Comparison of ENCODE assay signal across 8 cellular contexts in the genomic region with DNA sequence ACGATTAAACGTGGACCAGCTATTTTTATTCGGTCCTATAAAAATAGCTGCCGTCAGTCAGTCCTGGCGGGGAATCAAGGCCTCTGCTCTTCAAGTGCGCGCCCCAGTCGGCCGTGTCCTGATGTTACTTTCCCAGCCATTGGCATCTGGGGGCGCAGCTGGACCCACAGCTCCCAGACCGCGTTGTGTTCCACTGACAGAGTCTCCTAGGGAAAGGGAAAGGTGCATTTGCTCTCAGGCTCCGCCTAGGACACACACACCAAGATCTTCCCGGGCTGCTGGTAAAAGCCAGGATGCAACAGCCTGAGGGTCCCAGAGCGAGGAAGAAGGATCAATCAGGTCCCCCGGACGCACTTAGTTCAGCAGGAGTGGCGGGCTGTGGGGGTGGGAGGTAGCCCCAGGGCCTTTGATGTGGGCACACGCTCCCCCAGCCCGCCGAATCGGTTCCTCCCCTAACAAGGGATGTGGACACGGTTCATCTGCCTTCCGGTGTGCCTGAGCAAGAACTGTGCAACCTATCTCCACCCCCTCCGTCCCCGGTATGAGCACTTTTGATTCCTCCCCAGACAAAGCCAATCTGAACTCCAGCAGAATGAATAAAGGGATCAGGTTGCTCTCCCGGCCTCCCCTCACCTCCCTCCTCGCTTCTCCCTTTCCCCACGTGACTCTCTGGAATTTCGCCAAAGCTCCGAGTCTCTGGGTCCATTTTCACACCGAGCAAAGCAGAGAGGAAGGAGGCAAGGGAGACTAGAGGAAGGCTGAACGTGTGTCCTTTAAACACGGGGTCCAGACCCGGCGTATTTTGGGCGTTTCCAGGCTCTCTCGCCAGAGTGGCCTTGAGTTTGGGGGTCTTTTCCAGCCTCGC. TPM values are rescaled to one million over a fixed set of nuclear protein-coding genes. Genes with fewer than 3 reads are reported as not detected.
DNase-seq lines count a peak whose midpoint lies in the region; ATAC-seq and TF ChIP-seq lines count a peak whose summit lies in the region.

No MANE protein-coding gene starts in this region.

- H3K27me3 Mint-ChIP-seq in CD4-positive, CD25-positive, alpha-beta regulatory T cell: peaks cover 87% of the 10 kb centered on the region

- peak in 1 of 6 experiments; percentile 17 for TF ChIP-seq CTCF in adrenal gland (IDR thresholded peaks at IDR 0.05)
- TF ChIP-seq CTCF in ovary (IDR thresholded peaks at IDR 0.05): no peak

- DNase-seq in CD4-positive, CD25-positive, alpha-beta regulatory T cell: peak in 1 of 3 donors; percentile 60
- peak; percentile 26 for DNase-seq in GM19238 (ENCODE audit: insufficient read length, low spot score)
- peak; percentile 97 for DNase-seq in NCI-H69 (lab: John Stamatoyannopoulos, UW)
- peak; percentile 55 to 80 (median 69) for DNase-seq in adrenal gland
- peak; percentile 78 for DNase-seq in left cardiac atrium
- peak; percentile 60 to 65 (median 63) for DNase-seq in ovary
- no peak for DNase-seq in OCI-M2 (lab: John Stamatoyannopoulos, UW; ENCODE audit: unreplicated experiment)

- H3K27ac ChIP-seq in CD4-positive, CD25-positive, alpha-beta regulatory T cell (ENCODE audit: insufficient read depth, low read length, poor library complexity, severe bottlenecking): no peak overlapping the region
- H3K27ac ChIP-seq in adrenal gland (peak overlapping the region in 1 of 5 donors; percentile 74), ovary (no peak overlapping the region)

- intact Hi-C loops in adrenal gland (cut with DNase I): loop anchor here in 1 of 2 donors (10.0 kb wide), 1 partner anchor 458 kb away; no protein-coding TSS in a partner anchor
- intact Hi-C loops in left cardiac atrium (cut with DNase I): no loop called here
- intact Hi-C loops in ovary (cut with DNase I): no loop called here

- no peak overlapping the region for H3K27ac Mint-ChIP-seq in CD4-positive, CD25-positive, alpha-beta regulatory T cell

- peaks cover 0 to 31% (median 14%) of the 10 kb centered on the region in 4 donors for H3K4me1 Mint-ChIP-seq in CD4-positive, CD25-positive, alpha-beta regulatory T cell

- TF ChIP-seq EP300 in ovary (IDR thresholded peaks at IDR 0.05): no peak

- H3K36me3 ChIP-seq in CD4-positive, CD25-positive, alpha-beta regulatory T cell (ENCODE audit: control insufficient read depth, insufficient read depth, low read length): no peaks in the 10 kb centered on the region
- H3K36me3 ChIP-seq in adrenal gland (replicated peaks in 1 of 2): no peaks in the 10 kb centered on the region
- H3K36me3 ChIP-seq in ovary: no peaks in the 10 kb centered on the region

- peak overlapping the region; percentile 57 for H3K4me3 ChIP-seq in CD4-positive, CD25-positive, alpha-beta regulatory T cell (ENCODE audit: low read depth, low read length)
- peak overlapping the region in 2 of 4 donors; percentile 33 to 47 for H3K4me3 ChIP-seq in adrenal gland
- peak overlapping the region; percentile 42 for H3K4me3 ChIP-seq in ovary

- H3K36me3 Mint-ChIP-seq in CD4-positive, CD25-positive, alpha-beta regulatory T cell: no peaks in the 10 kb centered on the region

- 3 to 4% (median 3%) methylated on average over 23 to 39 of the region's 39 CpGs for WGBS in adrenal gland, 4 donors
- WGBS in ovary, 3 donors: 1% methylated on average over 39 of the region's 39 CpGs

- peaks cover 32% of the 10 kb centered on the region for H3K4me1 ChIP-seq in CD4-positive, CD25-positive, alpha-beta regulatory T cell (ENCODE audit: control insufficient read depth, insufficient read depth, low read length, poor library complexity, severe bottlenecking)
- H3K4me1 ChIP-seq in adrenal gland (replicated peaks in 1 of 2) (peaks cover 28 to 35% of the 10 kb centered on the region in 2 donors), ovary (ENCODE audit: insufficient read depth) (peaks cover 9% of the 10 kb centered on the region)

- H3K9me3 ChIP-seq in CD4-positive, CD25-positive, alpha-beta regulatory T cell (ENCODE audit: control insufficient read depth in 2 of 2, low read length in 2 of 2): no peaks in the 10 kb centered on the region
- H3K9me3 ChIP-seq in adrenal gland (replicated peaks in 1 of 3): no peaks in the 10 kb centered on the region
- H3K9me3 ChIP-seq in ovary: no peaks in the 10 kb centered on the region

- TF ChIP-seq POLR2A in adrenal gland (IDR thresholded peaks at IDR 0.05) (no peak), ovary (IDR thresholded peaks at IDR 0.05) (no peak)

- peak overlapping the region; percentile 59 to 89 (median 80) for H3K4me3 Mint-ChIP-seq in CD4-positive, CD25-positive, alpha-beta regulatory T cell

- peak; percentile 34 to 46 for ATAC-seq in CD4-positive, CD25-positive, alpha-beta regulatory T cell (ENCODE audit: low read depth in 2 of 2)
- peak; percentile 67 for ATAC-seq in HG03469 (IDR thresholded peaks at IDR 0.05; ENCODE audit: unreplicated experiment)
- peak; percentile 58 to 67 for ATAC-seq in left cardiac atrium

- H3K9me3 Mint-ChIP-seq in CD4-positive, CD25-positive, alpha-beta regulatory T cell: peaks cover 0 to 4% (median 0%) of the 10 kb centered on the region in 7 donors

- peaks cover 29% of the 10 kb centered on the region for H3K27me3 ChIP-seq in CD4-positive, CD25-positive, alpha-beta regulatory T cell (ENCODE audit: control insufficient read depth, insufficient read depth, low read length)
- H3K27me3 ChIP-seq in adrenal gland (peaks cover 19% of the 10 kb centered on the region), ovary (no peaks in the 10 kb centered on the region)

RNA-seq across cellular contexts. Expression of a gene that starts 0.6 kb away (rescaled TPM):
- total RNA-seq in CD4-positive, CD25-positive, alpha-beta regulatory T cell: not detected
- polyA plus RNA-seq in CD4-positive, CD25-positive, alpha-beta regulatory T cell: not detected
- 1 to 10 TPM in 4 of 8 donors, under 1 TPM in 4; 0.61 to 2.3 (median 1.3) TPM for total RNA-seq in adrenal gland
- under 1 TPM; 0.20 to 0.70 (median 0.64) TPM for polyA plus RNA-seq in adrenal gland
- total RNA-seq in left cardiac atrium: 1 to 10 TPM; 5.0 to 5.2 TPM
- total RNA-seq in ovary: 1 to 10 TPM in 4 of 7 donors, under 1 TPM in 3; 0.63 to 5.3 (median 1.6) TPM
- polyA plus RNA-seq in ovary: 1 to 10 TPM in 1 of 2 donors, under 1 TPM in 1; 0.16 to 1.4 TPM
